In genomic region chr21:16408280-16408669, GRCh38 we compare ENCODE assay signal across 16 cellular contexts.
"Had no signal": no experiment of that assay in that cellular context is flagged by ENCODE, and none has a peak within 500 bp of the region (broad histone marks: within the 10 kb centered on the region; RNA-seq: fewer than 3 reads in every experiment).

No MANE protein-coding gene starts in this region.

- DNase-seq: activated CD4-positive, alpha-beta memory T cell treated with anti-CD3 and anti-CD28 coated beads for 36 hours; activated CD8-positive, alpha-beta memory T cell treated with anti-CD3 and anti-CD28 coated beads, Interleukin-2, amount 10 ng/mL, durations not matched to agents 7 days and 5 days; activated effector memory CD4-positive, alpha-beta T cell treated with Interleukin-2 at 50 U/mL for 16 hours; activated naive CD4-positive, alpha-beta T cell treated with anti-CD3 and anti-CD28 coated beads, Interleukin-2, amount 50 U/mL, for 16 hours; activated T-cell treated with anti-CD3 and anti-CD28 coated beads, Interleukin-2, amount 50 U/mL, for 24 hours; caudate nucleus; esophagus squamous epithelium; hippocampal formation; kidney glomerular epithelial cell; mesendoderm; ovary; sigmoid colon; stimulated activated CD4-positive, alpha-beta T cell treated with anti-CD3 and anti-CD28 coated beads, Interleukin-12 subunit alpha, Interleukin-12 subunit beta, amount 100 ng/mL, for 4 hours; stimulated activated CD4-positive, alpha-beta T cell treated with anti-CD3 and anti-CD28 coated beads, Interleukin-2, amount 100 ng/mL, for 24 hours; thyroid gland had no signal

- H3K27ac Mint-ChIP-seq: activated CD4-positive, alpha-beta memory T cell treated with anti-CD3 and anti-CD28 coated beads for 36 hours; activated CD8-positive, alpha-beta memory T cell treated with anti-CD3 and anti-CD28 coated beads, Interleukin-2, amount 10 ng/mL, durations not matched to agents 7 days and 5 days; activated T-cell treated with anti-CD3 and anti-CD28 coated beads, Interleukin-2, amount 50 U/mL, for 24 hours had no signal

- H3K27me3 ChIP-seq: esophagus squamous epithelium, ovary, sigmoid colon, thyroid gland had no signal

- H3K36me3 ChIP-seq: esophagus squamous epithelium, ovary, sigmoid colon, thyroid gland had no signal

- H3K27ac ChIP-seq: coronary artery, esophagus squamous epithelium, ovary, sigmoid colon, thyroid gland had no signal

- H3K27me3 Mint-ChIP-seq: activated CD4-positive, alpha-beta memory T cell treated with anti-CD3 and anti-CD28 coated beads for 36 hours; activated CD8-positive, alpha-beta memory T cell treated with anti-CD3 and anti-CD28 coated beads, Interleukin-2, amount 10 ng/mL, durations not matched to agents 7 days and 5 days; activated T-cell treated with anti-CD3 and anti-CD28 coated beads, Interleukin-2, amount 50 U/mL, for 24 hours had no signal

- H3K9me3 Mint-ChIP-seq: activated T-cell treated with anti-CD3 and anti-CD28 coated beads, Interleukin-2, amount 50 U/mL, for 24 hours had no signal

- H3K4me3 ChIP-seq: esophagus squamous epithelium, ovary, sigmoid colon, thyroid gland had no signal

- H3K36me3 Mint-ChIP-seq: activated CD4-positive, alpha-beta memory T cell treated with anti-CD3 and anti-CD28 coated beads for 36 hours; activated CD8-positive, alpha-beta memory T cell treated with anti-CD3 and anti-CD28 coated beads, Interleukin-2, amount 10 ng/mL, durations not matched to agents 7 days and 5 days had no signal

- H3K4me1 ChIP-seq: esophagus squamous epithelium, sigmoid colon had no signal

- ATAC-seq: activated CD8-positive, alpha-beta memory T cell treated with anti-CD3 and anti-CD28 coated beads, Interleukin-2, amount 10 ng/mL, durations not matched to agents 7 days and 5 days had no signal

- H3K4me1 Mint-ChIP-seq: activated CD8-positive, alpha-beta memory T cell treated with anti-CD3 and anti-CD28 coated beads, Interleukin-2, amount 10 ng/mL, durations not matched to agents 7 days and 5 days had no signal

- H3K9me3 ChIP-seq: esophagus squamous epithelium, ovary, sigmoid colon, thyroid gland had no signal

- H3K4me3 Mint-ChIP-seq: activated CD4-positive, alpha-beta memory T cell treated with anti-CD3 and anti-CD28 coated beads for 36 hours; activated CD8-positive, alpha-beta memory T cell treated with anti-CD3 and anti-CD28 coated beads, Interleukin-2, amount 10 ng/mL, durations not matched to agents 7 days and 5 days; activated T-cell treated with anti-CD3 and anti-CD28 coated beads, Interleukin-2, amount 50 U/mL, for 24 hours had no signal
